ENCODE assay signal across 8 cellular contexts in the genomic region with DNA sequence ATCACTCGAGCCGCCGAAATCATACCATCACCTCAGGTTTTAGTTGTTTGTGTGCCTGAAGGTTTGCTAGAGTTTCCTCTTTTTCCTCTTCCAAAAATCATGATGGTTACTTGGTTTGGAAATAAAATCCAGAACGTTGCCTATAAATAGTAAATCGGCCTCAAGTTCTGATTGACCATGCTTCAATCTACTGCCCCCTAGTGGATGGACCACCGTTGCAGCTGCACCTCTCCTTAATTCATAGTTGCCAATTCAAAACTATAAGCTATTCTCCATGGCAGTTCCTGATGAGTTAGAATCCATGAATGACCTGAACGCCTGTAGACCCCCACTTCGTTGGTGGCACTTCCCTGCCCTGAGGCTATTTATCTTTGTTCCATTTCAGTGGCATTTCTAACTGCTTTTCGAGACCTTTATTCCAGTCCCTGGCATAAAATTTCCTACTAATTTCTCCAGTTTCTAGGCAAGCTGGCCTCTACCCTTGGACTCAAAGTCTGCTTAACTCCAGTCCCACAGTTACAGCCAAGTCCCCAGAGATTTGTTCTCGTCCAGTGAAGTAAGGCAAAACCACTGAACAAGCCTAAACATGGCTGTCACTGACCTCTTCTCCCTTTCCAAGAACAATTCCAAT.
DNase-seq lines count a peak whose midpoint lies in the region; ATAC-seq and TF ChIP-seq lines count a peak whose summit lies in the region.

No MANE protein-coding gene starts in this region.

- no peaks in the 10 kb centered on the region for H3K27me3 ChIP-seq in DND-41 (ENCODE audit: insufficient read depth, low read length, poor library complexity)

- H3K27ac Mint-ChIP-seq in activated T-helper 2 cell treated with anti-CD3 and anti-CD28 coated beads, Interferon-gamma antibody, Interleukin-2, Interleukin-4, amounts not matched to agents 10 μg/mL and 5 μg/mL and 100 μg/mL, durations not matched to agents 14 hours and 24 hours and 36 hours: no peak overlapping the region

- DNase-seq in DND-41 (peak; percentile 58), NCI-H2029 (lab: John Stamatoyannopoulos, UW) (peak; percentile 35), left ventricle myocardium superior (peak; percentile 41), sciatic nerve (ENCODE audit: low spot score) (peak; percentile 70)
- peak; percentile 20 for DNase-seq in activated T-helper 2 cell treated with anti-CD3 and anti-CD28 coated beads, Interferon-gamma antibody, Interleukin-2, Interleukin-4, amounts not matched to agents 10 μg/mL and 5 μg/mL and 100 μg/mL, durations not matched to agents 14 hours and 24 hours and 36 hours (ENCODE audit: low spot score)

- no peak overlapping the region for H3K4me3 ChIP-seq in DND-41 (ENCODE audit: low read depth in 1 of 2, low read length in 2 of 2)

- no peak overlapping the region for H2AFZ ChIP-seq in DND-41 (ENCODE audit: low read depth, low read length)

- no peak overlapping the region for H3K9ac ChIP-seq in DND-41 (ENCODE audit: low read depth, low read length)

- no peak overlapping the region for H3K4me3 Mint-ChIP-seq in activated T-helper 2 cell treated with anti-CD3 and anti-CD28 coated beads, Interferon-gamma antibody, Interleukin-2, Interleukin-4, amounts not matched to agents 10 μg/mL and 5 μg/mL and 100 μg/mL, durations not matched to agents 14 hours and 24 hours and 36 hours (ENCODE audit: low read depth)

- no peaks in the 10 kb centered on the region for H3K9me3 ChIP-seq in DND-41 (ENCODE audit: insufficient read depth, low read length, severe bottlenecking)

- H3K4me1 Mint-ChIP-seq in activated T-helper 2 cell treated with anti-CD3 and anti-CD28 coated beads, Interferon-gamma antibody, Interleukin-2, Interleukin-4, amounts not matched to agents 10 μg/mL and 5 μg/mL and 100 μg/mL, durations not matched to agents 14 hours and 24 hours and 36 hours (ENCODE audit: low read depth): no peaks in the 10 kb centered on the region

- peaks cover 5% of the 10 kb centered on the region for H3K27me3 Mint-ChIP-seq in activated T-helper 2 cell treated with anti-CD3 and anti-CD28 coated beads, Interferon-gamma antibody, Interleukin-2, Interleukin-4, amounts not matched to agents 10 μg/mL and 5 μg/mL and 100 μg/mL, durations not matched to agents 14 hours and 24 hours and 36 hours (ENCODE audit: low read depth)

- H3K36me3 ChIP-seq in DND-41 (ENCODE audit: insufficient read depth, low read length): no peaks in the 10 kb centered on the region

- peak; percentile 85 for TF ChIP-seq CTCF in DND-41 (IDR thresholded peaks at IDR 0.05; ENCODE audit: borderline replicate concordance, extremely low read depth, low read length, poor library complexity, severe bottlenecking)

- H4K20me1 ChIP-seq in DND-41 (ENCODE audit: insufficient read depth, low read length): no peaks in the 10 kb centered on the region

- ATAC-seq in DND-41 (ENCODE audit: insufficient read depth, low read depth) (peak; percentile 60; the same call in 1 of the 3 replicates), GM21515 (IDR thresholded peaks at IDR 0.05; ENCODE audit: unreplicated experiment) (peak; percentile 52), left ventricle myocardium superior (peak; percentile 50), sciatic nerve (no peak), HG02571 (IDR thresholded peaks at IDR 0.05; ENCODE audit: unreplicated experiment) (no peak), GM21717 (IDR thresholded peaks at IDR 0.05; ENCODE audit: unreplicated experiment) (no peak)

- no peaks in the 10 kb centered on the region for H3K4me1 ChIP-seq in DND-41 (ENCODE audit: insufficient read depth, low read length)

- H3K36me3 Mint-ChIP-seq in activated T-helper 2 cell treated with anti-CD3 and anti-CD28 coated beads, Interferon-gamma antibody, Interleukin-2, Interleukin-4, amounts not matched to agents 10 μg/mL and 5 μg/mL and 100 μg/mL, durations not matched to agents 14 hours and 24 hours and 36 hours (ENCODE audit: low read depth): no peaks in the 10 kb centered on the region

- no peaks in the 10 kb centered on the region for H3K9me3 Mint-ChIP-seq in activated T-helper 2 cell treated with anti-CD3 and anti-CD28 coated beads, Interferon-gamma antibody, Interleukin-2, Interleukin-4, amounts not matched to agents 10 μg/mL and 5 μg/mL and 100 μg/mL, durations not matched to agents 14 hours and 24 hours and 36 hours

- no peak overlapping the region for H3K27ac ChIP-seq in DND-41 (ENCODE audit: low read length)

- no peaks in the 10 kb centered on the region for H3K79me2 ChIP-seq in DND-41 (ENCODE audit: insufficient read depth, low read length)

- intact Hi-C loops in activated T-helper 2 cell treated with anti-CD3 and anti-CD28 coated beads, Interferon-gamma antibody, Interleukin-2, Interleukin-4, amounts not matched to agents 10 μg/mL and 5 μg/mL and 100 μg/mL, durations not matched to agents 14 hours and 24 hours and 36 hours (cut with micrococcal nuclease): no loop called here
- intact Hi-C loops in left ventricle myocardium superior (cut with micrococcal nuclease) (no loop called here), sciatic nerve (cut with DNase I) (no loop called here)

- H3K4me2 ChIP-seq in DND-41 (ENCODE audit: insufficient read depth, low read length): no peak overlapping the region

Comparison
In these comparisons a context has a peak if more than half of its experiments do, and no peak if none do; other contexts are left out.
1. ATAC-seq: peak in DND-41 (single experiment), GM21515 (single experiment) and left ventricle myocardium superior (single experiment); none in sciatic nerve (single experiment), HG02571 (single experiment) and GM21717 (single experiment).
2. DNase-seq: peak in every context shown above with its lines; median percentile 70 in sciatic nerve; 58 in DND-41; 41 in left ventricle myocardium superior; 35 in NCI-H2029; 20 in activated T-helper 2 cell treated with anti-CD3 and anti-CD28 coated beads, Interferon-gamma antibody, Interleukin-2, Interleukin-4, amounts not matched to agents 10 μg/mL and 5 μg/mL and 100 μg/mL, durations not matched to agents 14 hours and 24 hours and 36 hours.